Comparison of ENCODE assay signal across 12 cellular contexts in the genomic region with DNA sequence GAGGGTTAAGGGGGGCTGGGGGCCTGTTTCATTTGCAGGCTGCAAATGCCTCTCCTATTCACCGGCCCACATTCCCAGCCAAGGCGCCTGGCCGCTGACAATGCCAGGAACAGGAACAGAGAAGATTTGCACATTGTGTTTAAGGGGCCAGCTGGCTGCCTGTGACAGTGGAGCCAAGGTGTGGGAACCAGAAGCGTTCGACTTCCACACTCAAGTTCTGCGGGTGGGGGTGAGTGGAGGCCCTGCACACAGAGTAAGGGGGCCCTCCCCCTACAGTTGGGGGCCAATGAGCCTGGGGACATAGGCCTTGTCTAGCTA. TPM values are rescaled to one million over a fixed set of nuclear protein-coding genes. Genes with fewer than 3 reads are reported as not detected.
DNase-seq lines count a peak whose midpoint lies in the region; ATAC-seq and TF ChIP-seq lines count a peak whose summit lies in the region.
"Had no signal": no experiment of that assay in that cellular context is flagged by ENCODE, and none has a peak within 500 bp of the region (broad histone marks: within the 10 kb centered on the region; RNA-seq: fewer than 3 reads in every experiment).

No MANE protein-coding gene starts in this region.

- no peak overlapping the region for H2BK5ac ChIP-seq in H9 (ENCODE audit: insufficient read length, low read length)

- H3K79me2 ChIP-seq in H9 (ENCODE audit: insufficient read depth, low read length), result no peaks in the 10 kb centered on the region; the same call in 1 of the 2 replicates
- no peaks in the 10 kb centered on the region for H3K79me2 ChIP-seq in PC-9 (ENCODE audit: low read depth)
- peaks cover 3% of the 10 kb centered on the region for H3K79me2 ChIP-seq in parathyroid adenoma

- H3K4me2 ChIP-seq in H9 (ENCODE audit: insufficient read depth, insufficient read length, low read length), result peak overlapping the region; percentile 19
- H3K4me2 ChIP-seq in PC-9, result peak overlapping the region; percentile 38
- no peak overlapping the region for H3K4me2 ChIP-seq in parathyroid adenoma (ENCODE audit: low read length)

- H2BK15ac ChIP-seq in H9 (ENCODE audit: low read depth, low read length), result no peak overlapping the region

- no peak overlapping the region for H2AFZ ChIP-seq in H9 (ENCODE audit: low read length)
- no peak overlapping the region for H2AFZ ChIP-seq in PC-9
- no peak overlapping the region for H2AFZ ChIP-seq in parathyroid adenoma

- H3K4me3 Mint-ChIP-seq in H9, result peak overlapping the region in 1 of 2 experiments; percentile 37; a peak in 2 of 5 replicates

- peak overlapping the region; percentile 96 to 98 (median 97); a peak in 6 of 7 replicates for H3K27ac Mint-ChIP-seq in H9

- H2BK12ac ChIP-seq in H9 (ENCODE audit: insufficient read length, low read depth, low read length), result no peak overlapping the region

- POLR2A ChIA-PET in PC-9 (lab: Charles Lee; ENCODE audit: unreplicated experiment), result no interaction called here

- no TSS peak for BruUV-seq in PC-9 (replicated peaks; lab: Mats Ljungman, UMichigan)

- H3K27me3 ChIP-seq in H9 (ENCODE audit: insufficient read depth, low read length) (no peaks in the 10 kb centered on the region), PC-9 (ENCODE audit: insufficient read depth, low read depth) (no peaks in the 10 kb centered on the region), parathyroid adenoma (ENCODE audit: control insufficient read depth, insufficient read depth, low read length) (no peaks in the 10 kb centered on the region)
- H3K27me3 ChIP-seq: adrenal gland had no signal

- H3K56ac ChIP-seq in H9 (ENCODE audit: insufficient read length, low read depth, low read length), result no peak overlapping the region

- WGBS in H9 (ENCODE audit: extremely low coverage, insufficient read length, low lambda C conversion rate), result no CpG with 5 or more reads among the region's 6 CpGs

- no peaks in the 10 kb centered on the region for H3K79me1 ChIP-seq in H9 (ENCODE audit: insufficient read depth, low read depth, low read length, poor library complexity, severe bottlenecking)

- peaks cover 65 to 81% of the 10 kb centered on the region in 2 experiments for H3K4me1 Mint-ChIP-seq in H9

- H4K91ac ChIP-seq in H9 (ENCODE audit: insufficient read length, low read depth, low read length), result no peak overlapping the region

- peaks cover 3% of the 10 kb centered on the region; the same call in 1 of the 2 replicates for H3F3A ChIP-seq in PC-9 (ENCODE audit: insufficient read depth, low read depth)

- H3K23me2 ChIP-seq in H9 (ENCODE audit: insufficient read length, low read depth, low read length, poor library complexity, severe bottlenecking), result no peaks in the 10 kb centered on the region

- TF ChIP-seq CTCF in H9 (conservative IDR thresholded peaks at IDR 0.05), result no peak
- TF ChIP-seq CTCF in PC-9 (conservative IDR thresholded peaks at IDR 0.05), result no peak
- no peak for TF ChIP-seq CTCF in parathyroid adenoma (IDR thresholded peaks at IDR 0.05)

- H3K36me3 Mint-ChIP-seq in H9 (ENCODE audit: insufficient read depth in 1 of 3, low read depth in 3 of 3), result peaks cover 2 to 6% (median 2%) of the 10 kb centered on the region in 3 experiments

- no peak overlapping the region for H4K5ac ChIP-seq in H9 (ENCODE audit: insufficient read length, low read depth, low read length)

- H3K4me3 ChIP-seq in PC-9 (no peak overlapping the region), parathyroid adenoma (ENCODE audit: low read depth, low read length) (no peak overlapping the region)
- H3K4me3 ChIP-seq: adrenal gland, lung had no signal

- H3K4me1 ChIP-seq in H9 (ENCODE audit: insufficient read depth, low read length) (peaks cover 34% of the 10 kb centered on the region; the same call in 1 of the 2 replicates), PC-9 (replicated peaks; ENCODE audit: insufficient read depth) (peaks cover 49% of the 10 kb centered on the region), parathyroid adenoma (peaks cover 35% of the 10 kb centered on the region)
- H3K4me1 ChIP-seq: adrenal gland had no signal

- H3K23ac ChIP-seq in H9 (ENCODE audit: insufficient read length, low read depth, low read length), result no peak overlapping the region

- H3K27me3 Mint-ChIP-seq in H9 (ENCODE audit: low read depth), result no peaks in the 10 kb centered on the region; the same call in none of the 2 replicates

- intact Hi-C loops in PC-9 (cut with micrococcal nuclease; ENCODE audit: unreplicated experiment), result no loop called here

- no peak overlapping the region for H3K4ac ChIP-seq in H9 (ENCODE audit: low read depth, low read length)

- peak overlapping the region; percentile 22 for H3K18ac ChIP-seq in H9 (ENCODE audit: insufficient read length, low read depth, low read length)

- H3K36me3 ChIP-seq in PC-9 (ENCODE audit: low read depth) (no peaks in the 10 kb centered on the region), parathyroid adenoma (ENCODE audit: control insufficient read depth, insufficient read depth, low read length) (no peaks in the 10 kb centered on the region)
- H3K36me3 ChIP-seq: adrenal gland had no signal

- H3K9me3 Mint-ChIP-seq in H9, result no peaks in the 10 kb centered on the region

- H3K27ac ChIP-seq in H9 (ENCODE audit: insufficient read length, low read depth, low read length) (peak overlapping the region; percentile 59), PC-9 (no peak overlapping the region), parathyroid adenoma (peak overlapping the region; percentile 66)
- H3K27ac ChIP-seq: adrenal gland had no signal

- ATAC-seq in HG02588 (IDR thresholded peaks at IDR 0.05; ENCODE audit: unreplicated experiment), result no peak
- ATAC-seq in HG03280 (IDR thresholded peaks at IDR 0.05; ENCODE audit: unreplicated experiment), result no peak

- H4K20me1 ChIP-seq in H9 (ENCODE audit: control insufficient read depth, insufficient read depth, insufficient read length) (no peaks in the 10 kb centered on the region), PC-9 (ENCODE audit: insufficient read depth) (no peaks in the 10 kb centered on the region)

- H3K14ac ChIP-seq in H9 (ENCODE audit: insufficient read depth, low read length), result no peak overlapping the region

- CTCF ChIA-PET in PC-9 (lab: Charles Lee), result interaction anchor here (0.7 kb wide), 1 partner anchor 58 kb away, joined by 8 read pairs; no protein-coding TSS in a partner anchor

- H3K9ac ChIP-seq in H9 (ENCODE audit: extremely low read depth, insufficient read length, low read length) (no peak overlapping the region), parathyroid adenoma (no peak overlapping the region)

- no peak overlapping the region for H2BK20ac ChIP-seq in H9 (ENCODE audit: low read depth, low read length, poor library complexity, severe bottlenecking)

- no peak overlapping the region for H4K8ac ChIP-seq in H9 (replicated peaks; ENCODE audit: insufficient read length, low read depth, low read length)

- H3K9me2 ChIP-seq in PC-9 (ENCODE audit: insufficient read depth), result no peaks in the 10 kb centered on the region

- H3K9me3 ChIP-seq in H9 (ENCODE audit: control insufficient read depth, low read depth, low read length) (no peaks in the 10 kb centered on the region), PC-9 (ENCODE audit: insufficient read depth, low read depth) (no peaks in the 10 kb centered on the region), parathyroid adenoma (ENCODE audit: control insufficient read depth, low read length) (no peaks in the 10 kb centered on the region)
- H3K9me3 ChIP-seq: adrenal gland had no signal

- DNase-seq in H9, result peak; percentile 77
- peak in 1 of 2 experiments; percentile 33 for DNase-seq in PC-9
- peak; percentile 20 to 26 for DNase-seq in hippocampal formation (lab: John Stamatoyannopoulos, UW)
- DNase-seq in UCSD-AML1 (lab: John Stamatoyannopoulos, UW; ENCODE audit: unreplicated experiment), result no peak
- no peak for DNase-seq in stimulated activated naive CD4-positive, alpha-beta T cell treated with Interleukin-2 at 50 U/mL for 16 hours (lab: John Stamatoyannopoulos, UW)
- DNase-seq: activated T-cell treated with anti-CD3 and anti-CD28 coated beads, Interleukin-2, amount 50 U/mL, for 1 hour; adrenal gland; SIG-M5 had no signal

- no peak overlapping the region for H2BK120ac ChIP-seq in H9 (ENCODE audit: low read depth, low read length, poor library complexity, severe bottlenecking)

- no peak overlapping the region for H2AK5ac ChIP-seq in H9 (ENCODE audit: insufficient read length, low read length)

- H3T11ph ChIP-seq in H9 (ENCODE audit: low read length), result no peak overlapping the region

RNA-seq across cellular contexts. Expression of gene IGDCC3, which starts 9.5 kb away (rescaled TPM):
- total RNA-seq in H9 (2021) (17.9 and 18.9 TPM in 2 replicates), PC-9 (2021) (0.22 and 0.38 TPM in 2 replicates)

RNA-seq across cellular contexts. Expression of gene IGDCC4, which starts 54.5 kb away (rescaled TPM):
- total RNA-seq in H9 (2021), result 19.8 and 21.7 TPM in 2 replicates
- 0.10 and 0.31 TPM in 2 replicates for total RNA-seq in PC-9 (2021)

Comparison
In these comparisons a context has a peak if more than half of its experiments do, and no peak if none do; other contexts are left out.
1. DNase-seq: peak in H9 (single experiment) and hippocampal formation (2 of 2); none in UCSD-AML1 (single experiment) and stimulated activated naive CD4-positive, alpha-beta T cell treated with Interleukin-2 at 50 U/mL for 16 hours (single experiment).
2. RNA of gene IGDCC3, which starts 9.5 kb away (total RNA-seq): 17.9 to 18.9 TPM in H9; 0.22 to 0.38 TPM in PC-9; every median in the first group is over 10 times any median in the second.
3. RNA of gene IGDCC4, which starts 54.5 kb away (total RNA-seq): 19.8 to 21.7 TPM in H9; 0.10 to 0.31 TPM in PC-9; every median in the first group is over 10 times any median in the second.